1 cellular context compared by ENCODE assay signal in genomic region chr1:233427907-233428306, GRCh38.
A peak's percentile ranks its signal among the peaks of the same experiment; 100 is the strongest.
TF ChIP-seq lines count a peak whose summit lies in the region.

No MANE protein-coding gene starts in this region.

TF ChIP-seq in K562, 482 proteins besides CTCF, POLR2A, EP300 and RAD21 (continued from another document):
- TF ChIP-seq ETV6 (IDR thresholded peaks at IDR 0.05; ENCODE audit: borderline replicate concordance in 1 of 2, low read depth in 2 of 2, low read length in 1 of 2), result peak in 1 of 2 experiments; percentile 77; a peak in 2 of 4 replicates
- no peak for TF ChIP-seq ETV6 (CRISPR knock-in tag; IDR thresholded peaks at IDR 0.05; ENCODE audit: borderline replicate concordance)
- no peak for TF ChIP-seq UBTF (IDR thresholded peaks at IDR 0.05; ENCODE audit: borderline replicate concordance in 1 of 2, low read depth in 2 of 2, low read length in 2 of 2)
- peak; percentile 22; the same call in 1 of the 2 replicates for TF ChIP-seq CBFA2T2 (conservative IDR thresholded peaks at IDR 0.05)
- no peak for TF ChIP-seq SNAPC5 (CRISPR knock-in tag; IDR thresholded peaks at IDR 0.05)
- no peak for TF ChIP-seq ASH1L (IDR thresholded peaks at IDR 0.05; ENCODE audit: borderline replicate concordance, low read depth, partially characterized antibody)
- no peak for TF ChIP-seq PTRF (tag; IDR thresholded peaks at IDR 0.05)
- no peak for TF ChIP-seq COPS2 (conservative IDR thresholded peaks at IDR 0.05)
- peak; percentile 85 for TF ChIP-seq TEAD4 (IDR thresholded peaks at IDR 0.05; ENCODE audit: low read length)
- no peak for TF ChIP-seq TEAD4 (CRISPR knock-in tag; IDR thresholded peaks at IDR 0.05; ENCODE audit: borderline replicate concordance)
- TF ChIP-seq SETDB1 (IDR thresholded peaks at IDR 0.05; ENCODE audit: low read length), result no peak
- TF ChIP-seq STAT5B (CRISPR knock-in tag; IDR thresholded peaks at IDR 0.05), result no peak
- TF ChIP-seq ZBTB1 (CRISPR knock-in tag; IDR thresholded peaks at IDR 0.05; ENCODE audit: borderline replicate concordance, low read depth), result no peak
- TF ChIP-seq NFYB (IDR thresholded peaks at IDR 0.05; ENCODE audit: extremely low read depth, insufficient read length), result no peak
- TF ChIP-seq HNRNPK (IDR thresholded peaks at IDR 0.05; ENCODE audit: low read depth, low read length, poor library complexity, severe bottlenecking), result no peak
- TF ChIP-seq MCM2 (IDR thresholded peaks at IDR 0.05; ENCODE audit: low read depth), result no peak
- no peak for TF ChIP-seq HSF4 (CRISPR knock-in tag; IDR thresholded peaks at IDR 0.05; ENCODE audit: borderline replicate concordance)
- no peak for TF ChIP-seq SRSF7 (optimal IDR thresholded peaks at IDR 0.05; ENCODE audit: low read depth, low read length)
- TF ChIP-seq IRF2 (CRISPR knock-in tag; IDR thresholded peaks at IDR 0.05), result no peak
- no peak for TF ChIP-seq GTF2F1 (IDR thresholded peaks at IDR 0.05; ENCODE audit: low read depth, low read length)
- TF ChIP-seq ZNF134 (CRISPR knock-in tag; conservative IDR thresholded peaks at IDR 0.05), result no peak
- TF ChIP-seq PHF8 (IDR thresholded peaks at IDR 0.05; ENCODE audit: borderline replicate concordance, low read length), result no peak
- no peak for TF ChIP-seq USF1 (CRISPR knock-in tag; IDR thresholded peaks at IDR 0.05)
- TF ChIP-seq CBFA2T3 (IDR thresholded peaks at IDR 0.05), result peak; percentile 48
- no peak for TF ChIP-seq ZSCAN29 (IDR thresholded peaks at IDR 0.05)
- no peak for TF ChIP-seq BRF2 (IDR thresholded peaks at IDR 0.05; ENCODE audit: borderline replicate concordance, insufficient read depth, insufficient read length)
- TF ChIP-seq TAL1 (IDR thresholded peaks at IDR 0.05), result 0 out of 2 replicates have a peak, but pooled peaks have one; percentile 40
- no peak for TF ChIP-seq ELF1 (tag; IDR thresholded peaks at IDR 0.05)
- TF ChIP-seq SIN3A (IDR thresholded peaks at IDR 0.05; ENCODE audit: borderline replicate concordance in 2 of 2, control insufficient read depth in 1 of 2, low read depth in 2 of 2, low read length in 2 of 2), result no peak
- peak in 1 of 2 experiments; percentile 62; a peak in 1 of 4 replicates for TF ChIP-seq TEAD1 (CRISPR knock-in tag; IDR thresholded peaks at IDR 0.05)
- TF ChIP-seq HMGXB4 (CRISPR knock-in tag; IDR thresholded peaks at IDR 0.05), result no peak
- no peak for TF ChIP-seq RBM17 (IDR thresholded peaks at IDR 0.05; ENCODE audit: borderline replicate concordance, low read depth, low read length)
- no peak for TF ChIP-seq THAP7 (CRISPR knock-in tag; IDR thresholded peaks at IDR 0.05)
- no peak for TF ChIP-seq MECOM (CRISPR knock-in tag; IDR thresholded peaks at IDR 0.05)
- TF ChIP-seq ZNF354B (CRISPR knock-in tag; IDR thresholded peaks at IDR 0.05), result no peak
- TF ChIP-seq SMARCE1 (IDR thresholded peaks at IDR 0.05), result no peak
- TF ChIP-seq HLTF (IDR thresholded peaks at IDR 0.05), result no peak
- TF ChIP-seq PATZ1 (CRISPR knock-in tag; IDR thresholded peaks at IDR 0.05; ENCODE audit: borderline replicate concordance), result no peak
- TF ChIP-seq TCF15 (CRISPR knock-in tag; IDR thresholded peaks at IDR 0.05), result no peak
- TF ChIP-seq ZMIZ1 (IDR thresholded peaks at IDR 0.05; ENCODE audit: low read depth in 2 of 2, low read length in 2 of 2), result no peak
- TF ChIP-seq ARID1B (IDR thresholded peaks at IDR 0.05), result peak; percentile 18; the same call in 1 of the 2 replicates
- no peak for TF ChIP-seq CHCHD3 (CRISPR knock-in tag; IDR thresholded peaks at IDR 0.05)
- TF ChIP-seq KLF10 (CRISPR knock-in tag; IDR thresholded peaks at IDR 0.05), result no peak
- peak; percentile 49; the same call in 1 of the 2 replicates for TF ChIP-seq BHLHE40 (IDR thresholded peaks at IDR 0.05; ENCODE audit: low read length)
- TF ChIP-seq SP1 (CRISPR knock-in tag; IDR thresholded peaks at IDR 0.05), result no peak
- TF ChIP-seq NCOA2 (IDR thresholded peaks at IDR 0.05; ENCODE audit: partially characterized antibody in 2 of 2), result no peak
